13 cellular contexts compared by ENCODE assay signal in genomic region chr1:169528214-169529067, GRCh38. TPM values are rescaled to one million over a fixed set of nuclear protein-coding genes. Genes with fewer than 3 reads are reported as not detected.
DNase-seq lines count a peak whose midpoint lies in the region; ATAC-seq and TF ChIP-seq lines count a peak whose summit lies in the region.
"Had no signal": no experiment of that assay in that cellular context is flagged by ENCODE, and none has a peak within 500 bp of the region (broad histone marks: within the 10 kb centered on the region; RNA-seq: fewer than 3 reads in every experiment).

No MANE protein-coding gene starts in this region.

- no peak overlapping the region for H3K4me3 ChIP-seq in Loucy (ENCODE audit: low read length, poor library complexity, severe bottlenecking)
- peak overlapping the region; percentile 22 for H3K4me3 ChIP-seq in epithelial cell of esophagus (ENCODE audit: low read length)
- no peak overlapping the region for H3K4me3 ChIP-seq in thymus (ENCODE audit: low read length)
- H3K4me3 ChIP-seq: uterus had no signal

- H3K9me2 ChIP-seq in Loucy (replicated peaks; ENCODE audit: low read depth, low read length): no peaks in the 10 kb centered on the region

- H3F3A ChIP-seq in Loucy (ENCODE audit: low read depth): no peaks in the 10 kb centered on the region

- H2AFZ ChIP-seq in Loucy (ENCODE audit: low read length): peak overlapping the region; percentile 57; the same call in 1 of the 2 replicates

- no peaks in the 10 kb centered on the region for H3K27me3 Mint-ChIP-seq in T-helper 2 cell treated with Interferon-gamma antibody and Interleukin-4, amounts not matched to agents 5 μg/mL and 100 μg/mL, for 36 hours (ENCODE audit: low read depth)

- H3K9me3 Mint-ChIP-seq in T-helper 2 cell treated with Interferon-gamma antibody and Interleukin-4, amounts not matched to agents 5 μg/mL and 100 μg/mL, for 36 hours: no peaks in the 10 kb centered on the region
- H3K9me3 Mint-ChIP-seq: natural killer cell treated with Interleukin-12 subunit alpha and Interleukin-12 subunit beta and Interleukin-15 and Interleukin-18, amount 100 ng/mL, for 72 hours had no signal

- peak overlapping the region; percentile 38 for H3K27ac Mint-ChIP-seq in T-helper 2 cell treated with Interferon-gamma antibody and Interleukin-4, amounts not matched to agents 5 μg/mL and 100 μg/mL, for 36 hours
- H3K27ac Mint-ChIP-seq: natural killer cell treated with Interleukin-12 subunit alpha and Interleukin-12 subunit beta and Interleukin-15 and Interleukin-18, amount 100 ng/mL, for 72 hours had no signal

- 32% methylated on average over 9 of the region's 9 CpGs for WGBS in thymus

- H3K9me3 ChIP-seq in Loucy (ENCODE audit: insufficient read depth, low read depth, low read length) (no peaks in the 10 kb centered on the region), thymus (ENCODE audit: control insufficient read depth) (no peaks in the 10 kb centered on the region)
- H3K9me3 ChIP-seq: uterus had no signal

- peaks cover 3% of the 10 kb centered on the region for H3K36me3 Mint-ChIP-seq in T-helper 2 cell treated with Interferon-gamma antibody and Interleukin-4, amounts not matched to agents 5 μg/mL and 100 μg/mL, for 36 hours (ENCODE audit: low read depth)
- H3K36me3 Mint-ChIP-seq: natural killer cell treated with Interleukin-12 subunit alpha and Interleukin-12 subunit beta and Interleukin-15 and Interleukin-18, amount 100 ng/mL, for 72 hours had no signal

- peak overlapping the region; percentile 53 for H3K4me3 Mint-ChIP-seq in T-helper 2 cell treated with Interferon-gamma antibody and Interleukin-4, amounts not matched to agents 5 μg/mL and 100 μg/mL, for 36 hours
- H3K4me3 Mint-ChIP-seq: natural killer cell treated with Interleukin-12 subunit alpha and Interleukin-12 subunit beta and Interleukin-15 and Interleukin-18, amount 100 ng/mL, for 72 hours had no signal

- H3K4me2 ChIP-seq in Loucy (ENCODE audit: low read depth, low read length, poor library complexity, severe bottlenecking): peak overlapping the region; percentile 9

- H3K27ac ChIP-seq in thymus (ENCODE audit: low read depth): peak overlapping the region; percentile 19
- H3K27ac ChIP-seq: uterus had no signal

- H3K4me1 ChIP-seq in Loucy (ENCODE audit: insufficient read depth, low read length, poor library complexity, severe bottlenecking) (peaks cover 10% of the 10 kb centered on the region), thymus (ENCODE audit: control insufficient read depth, insufficient read depth, low read length) (peaks cover 8% of the 10 kb centered on the region)
- H3K4me1 ChIP-seq: uterus had no signal

- H3K27me3 ChIP-seq in Loucy (ENCODE audit: insufficient read depth, low read length, poor library complexity, severe bottlenecking) (no peaks in the 10 kb centered on the region), thymus (ENCODE audit: control insufficient read depth, insufficient read depth) (no peaks in the 10 kb centered on the region)
- H3K27me3 ChIP-seq: uterus had no signal

- H3K79me2 ChIP-seq in Loucy (ENCODE audit: insufficient read depth, low read length): no peaks in the 10 kb centered on the region

- peaks cover 16% of the 10 kb centered on the region for H3K4me1 Mint-ChIP-seq in T-helper 2 cell treated with Interferon-gamma antibody and Interleukin-4, amounts not matched to agents 5 μg/mL and 100 μg/mL, for 36 hours (ENCODE audit: low read depth)

- DNase-seq in T-helper 2 cell treated with Interferon-gamma antibody and Interleukin-4, amounts not matched to agents 5 μg/mL and 100 μg/mL, for 36 hours (ENCODE audit: low spot score): no peak
- DNase-seq in T-helper 2 cell (no peak), epithelial cell of esophagus (ENCODE audit: low read depth) (peak; percentile 18), midbrain (lab: John Stamatoyannopoulos, UW) (no peak), NCI-H187 (lab: John Stamatoyannopoulos, UW) (no peak)
- DNase-seq: activated CD8-positive, alpha-beta memory T cell treated with anti-CD3 and anti-CD28 coated beads, Interleukin-2, amount 50 U/mL, for 4 hours; caudate nucleus; stimulated activated CD4-positive, alpha-beta T cell treated with anti-CD3 and anti-CD28 coated beads, Interleukin-2, amount 100 ng/mL, for 24 hours; uterus had no signal

- no peaks in the 10 kb centered on the region for H4K20me1 ChIP-seq in Loucy (ENCODE audit: insufficient read depth, low read length, poor library complexity, severe bottlenecking)

- H3K9ac ChIP-seq in Loucy (ENCODE audit: low read depth, low read length, poor library complexity, severe bottlenecking): no peak overlapping the region

- TF ChIP-seq CTCF in Loucy (conservative IDR thresholded peaks at IDR 0.05; ENCODE audit: low read length) (no peak), epithelial cell of esophagus (IDR thresholded peaks at IDR 0.05; ENCODE audit: insufficient read depth, low read depth, low read length, missing control alignments) (no peak)

- H3K36me3 ChIP-seq in Loucy (ENCODE audit: insufficient read depth, low read length) (no peaks in the 10 kb centered on the region), thymus (ENCODE audit: control insufficient read depth, insufficient read depth) (no peaks in the 10 kb centered on the region)
- H3K36me3 ChIP-seq: uterus had no signal

- no peak for ATAC-seq in GM21360 (IDR thresholded peaks at IDR 0.05; ENCODE audit: unreplicated experiment)
- ATAC-seq: natural killer cell treated with Interleukin-12 subunit alpha and Interleukin-12 subunit beta and Interleukin-15 and Interleukin-18, amount 100 ng/mL, for 72 hours had no signal

RNA-seq across cellular contexts. Expression of gene SLC19A2, which starts 42.7 kb away (rescaled TPM):
- 22.7 TPM for polyA plus RNA-seq in thymus

RNA-seq across cellular contexts. Expression of gene F5, which starts 57.8 kb away (rescaled TPM):
- polyA plus RNA-seq in thymus: 4.1 TPM
